ENCODE assay signal across 23 cellular contexts in the genomic region with DNA sequence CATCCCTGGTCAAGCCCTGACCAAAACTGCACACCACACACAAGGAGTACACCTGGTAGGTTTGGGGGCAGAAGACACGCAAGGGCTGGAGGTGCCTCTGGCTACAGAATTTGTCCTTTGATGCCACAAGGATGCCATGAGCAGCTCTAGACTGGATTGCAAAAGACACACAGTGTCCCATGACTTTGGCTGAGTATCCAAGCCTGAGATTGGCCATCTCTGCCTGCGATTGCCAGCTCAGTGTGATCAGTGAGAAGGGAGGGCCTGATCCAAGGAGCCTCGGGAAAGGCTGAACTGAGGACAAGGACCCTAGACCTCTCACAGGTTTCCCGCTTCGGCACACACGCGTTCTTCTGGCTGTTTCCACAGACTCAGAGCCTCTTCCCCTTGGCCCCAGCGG. TPM values are rescaled to one million over a fixed set of nuclear protein-coding genes. Genes with fewer than 3 reads are reported as not detected.
DNase-seq lines count a peak whose midpoint lies in the region; ATAC-seq and TF ChIP-seq lines count a peak whose summit lies in the region.
"Had no signal": no experiment of that assay in that cellular context is flagged by ENCODE, and none has a peak within 500 bp of the region (broad histone marks: within the 10 kb centered on the region; RNA-seq: fewer than 3 reads in every experiment).

No MANE protein-coding gene starts in this region.

- peaks cover 46% of the 10 kb centered on the region for H3K4me1 Mint-ChIP-seq in osteocyte (ENCODE audit: unreplicated experiment)
- peaks cover 10% of the 10 kb centered on the region for H3K4me1 Mint-ChIP-seq in CD14-positive monocyte

- H3K36me3 Mint-ChIP-seq in osteocyte (ENCODE audit: unreplicated experiment): peaks cover 3% of the 10 kb centered on the region
- peaks cover 47 to 54% of the 10 kb centered on the region in 2 donors for H3K36me3 Mint-ChIP-seq in CD14-positive monocyte

- DNase-seq in DMS 273 (lab: John Stamatoyannopoulos, UW; ENCODE audit: unreplicated experiment) (peak; percentile 20), DMS 273 treated with DMSO at 0.1 percent for 48 hours (lab: John Stamatoyannopoulos, UW) (no peak), H7 (peak; percentile 24), right cardiac atrium (no peak), osteocyte (ENCODE audit: extremely low spot score, unreplicated experiment) (no peak), SJCRH30 (no peak), hepatic stellate cell (ENCODE audit: low spot score) (no peak), CD14-positive monocyte (ENCODE audit: low spot score) (no peak)
- DNase-seq: ACHN; Caco-2; CD4-positive, alpha-beta memory T cell; DMS153; KBM-7; NCI-H1092 treated with DMSO at 0.1 percent for 48 hours; NCI-H146; NCI-H2029; NCI-H2227 treated with DMSO at 0.1 percent for 48 hours; NCI-H510A treated with DMSO at 0.1 percent for 48 hours; NCI-H774 had no signal

- 95% methylated on average over 8 of the region's 8 CpGs for WGBS in right cardiac atrium

- H3K4me3 ChIP-seq in H7 (ENCODE audit: insufficient read depth, low read depth, low read length): no peak overlapping the region
- H3K4me3 ChIP-seq in right cardiac atrium (ENCODE audit: low read length): no peak overlapping the region
- no peak overlapping the region for H3K4me3 ChIP-seq in SJCRH30
- H3K4me3 ChIP-seq: BLaER1, HAP-1 had no signal

- no peaks in the 10 kb centered on the region for H3K9me3 Mint-ChIP-seq in osteocyte (ENCODE audit: unreplicated experiment)
- no peaks in the 10 kb centered on the region for H3K9me3 Mint-ChIP-seq in CD14-positive monocyte
- H3K9me3 Mint-ChIP-seq: CD4-positive, alpha-beta memory T cell had no signal

- H3K27ac ChIP-seq in right cardiac atrium (ENCODE audit: low read length) (peak overlapping the region; percentile 92), SJCRH30 (no peak overlapping the region)
- H3K27ac ChIP-seq: 22Rv1, BLaER1 had no signal

- no peaks in the 10 kb centered on the region for H3K36me3 ChIP-seq in H7 (replicated peaks; ENCODE audit: control insufficient read depth, insufficient read depth, low read length)
- no peaks in the 10 kb centered on the region for H3K36me3 ChIP-seq in SJCRH30
- H3K36me3 ChIP-seq: HAP-1 had no signal

- peaks cover 21% of the 10 kb centered on the region for H3K4me1 ChIP-seq in right cardiac atrium (ENCODE audit: control insufficient read depth, insufficient read depth, low read length)
- H3K4me1 ChIP-seq in SJCRH30: peaks cover 4% of the 10 kb centered on the region
- H3K4me1 ChIP-seq: Caco-2, HAP-1 had no signal

- intact Hi-C loops in right cardiac atrium (cut with DNase I) (no loop called here), CD14-positive monocyte (cut with micrococcal nuclease) (loop anchor here in 1 of 2 donors (10.0 kb wide), 1 partner anchor 58 kb away; no protein-coding TSS in a partner anchor)

- H3K9me3 ChIP-seq in right cardiac atrium (ENCODE audit: control insufficient read depth, low read length): no peaks in the 10 kb centered on the region
- H3K9me3 ChIP-seq in SJCRH30 (replicated peaks): 0 out of 2 replicates have a peak, but pooled peaks cover 5% of the 10 kb centered on the region
- H3K9me3 ChIP-seq: BLaER1, Caco-2, HAP-1 had no signal

- H3K4me3 Mint-ChIP-seq in osteocyte (ENCODE audit: unreplicated experiment): no peak overlapping the region
- no peak overlapping the region for H3K4me3 Mint-ChIP-seq in CD14-positive monocyte
- H3K4me3 Mint-ChIP-seq: CD4-positive, alpha-beta memory T cell had no signal

- H3K27me3 ChIP-seq in H7 (ENCODE audit: control insufficient read depth, insufficient read depth, low read length) (no peaks in the 10 kb centered on the region), right cardiac atrium (ENCODE audit: control insufficient read depth, insufficient read depth) (no peaks in the 10 kb centered on the region), SJCRH30 (no peaks in the 10 kb centered on the region)
- H3K27me3 ChIP-seq: BLaER1 had no signal

- H3K27ac Mint-ChIP-seq in osteocyte (ENCODE audit: unreplicated experiment): peak overlapping the region; percentile 23
- H3K27ac Mint-ChIP-seq in CD14-positive monocyte: no peak overlapping the region

- ATAC-seq in right cardiac atrium: peak in 1 of 2 donors; percentile 9
- ATAC-seq: Panc1 had no signal

- TF ChIP-seq CTCF in osteocyte (IDR thresholded peaks at IDR 0.05) (no peak), CD14-positive monocyte (IDR thresholded peaks at IDR 0.05) (no peak)

- H3K27me3 Mint-ChIP-seq in osteocyte (ENCODE audit: unreplicated experiment) (no peaks in the 10 kb centered on the region), CD14-positive monocyte (ENCODE audit: low read depth in 3 of 3) (peaks cover 0 to 3% (median 2%) of the 10 kb centered on the region in 3 donors)
- H3K27me3 Mint-ChIP-seq: CD4-positive, alpha-beta memory T cell had no signal

RNA-seq across cellular contexts. Expression of a gene that starts 60.0 kb away (rescaled TPM):
- 3.5 and 4.1 TPM in 2 replicates for total RNA-seq in H7 (2014; rRNA removed; shearing (Covaris generic))
- total RNA-seq in right cardiac atrium (100 to 1,000 TPM in 1 of 4 donors, 10 to 100 TPM in 3; 38.9 to 128 (median 56.6) TPM), osteocyte (82.6 and 83.2 TPM in 2 replicates)
- polyA plus RNA-seq in right cardiac atrium (46.4 TPM), CD14-positive monocyte (10 to 100 TPM; 24.8 to 28.6 TPM)
- total RNA-seq in SJCRH30 (2014; rRNA removed; shearing (Covaris generic)): 30.0 and 30.7 TPM in 2 replicates

Comparison
In these comparisons a context has a peak if more than half of its experiments do, and no peak if none do; other contexts are left out.
1. DNase-seq: peak in DMS 273 (single experiment) and H7 (single experiment); none in DMS 273 treated with DMSO at 0.1 percent for 48 hours (single experiment), right cardiac atrium (0 of 3), osteocyte (single experiment), SJCRH30 (0 of 2), hepatic stellate cell (single experiment) and CD14-positive monocyte (single experiment).